ENCODE assay signal across 8 cellular contexts in genomic region chr22:19121631-19122142, GRCh38. TPM values are rescaled to one million over a fixed set of nuclear protein-coding genes. Genes with fewer than 3 reads are reported as not detected.
A peak's percentile ranks its signal among the peaks of the same experiment; 100 is the strongest.
DNase-seq lines count a peak whose midpoint lies in the region; ATAC-seq and TF ChIP-seq lines count a peak whose summit lies in the region.

No MANE protein-coding gene starts in this region.

- ATAC-seq in HG02798 (IDR thresholded peaks at IDR 0.05; ENCODE audit: poor library complexity, unreplicated experiment) (peak; percentile 27), gastroesophageal sphincter (peak; percentile 46)

- no peak for TF ChIP-seq EP300 in gastroesophageal sphincter (IDR thresholded peaks at IDR 0.05)

- H3K27ac ChIP-seq in gastroesophageal sphincter: peak overlapping the region; percentile 77 to 97 (median 92)

- peak overlapping the region; percentile 82 for H2AFZ ChIP-seq in neuron (ENCODE audit: low read depth, low read length)

- H3K4me3 ChIP-seq in gastroesophageal sphincter (peak overlapping the region; percentile 70 to 87), neuron (ENCODE audit: low read length) (peak overlapping the region; percentile 86)

- no peak for TF ChIP-seq POLR2A in gastroesophageal sphincter (IDR thresholded peaks at IDR 0.05)

- peaks cover 0 to 58% (median 28%) of the 10 kb centered on the region in 3 donors for H3K4me1 ChIP-seq in gastroesophageal sphincter
- peaks cover 22% of the 10 kb centered on the region for H3K4me1 ChIP-seq in neuron (ENCODE audit: insufficient read depth, low read length)

- H3K27me3 ChIP-seq in gastroesophageal sphincter: no peaks in the 10 kb centered on the region
- no peaks in the 10 kb centered on the region for H3K27me3 ChIP-seq in neuron (ENCODE audit: insufficient read depth, low read length)

- DNase-seq in DMS153 treated with DMSO at 0.1 percent for 48 hours (lab: John Stamatoyannopoulos, UW; ENCODE audit: unreplicated experiment) (peak; percentile 15), DMS153 (lab: John Stamatoyannopoulos, UW) (no peak), NCI-H146 treated with DMSO at 0.1 percent for 48 hours (lab: John Stamatoyannopoulos, UW; ENCODE audit: unreplicated experiment) (peak; percentile 27), activated gamma-delta T cell (lab: John Stamatoyannopoulos, UW) (peak; percentile 44), NCI-H2107 treated with DMSO at 0.1 percent for 48 hours (lab: John Stamatoyannopoulos, UW; ENCODE audit: unreplicated experiment) (no peak)

- H3K36me3 ChIP-seq in gastroesophageal sphincter: no peaks in the 10 kb centered on the region
- H3K36me3 ChIP-seq in neuron (ENCODE audit: insufficient read depth, low read length): peaks cover 5% of the 10 kb centered on the region

- peak in 1 of 4 experiments; percentile 9 for TF ChIP-seq CTCF in gastroesophageal sphincter (IDR thresholded peaks at IDR 0.05)

- H3K9me3 ChIP-seq in gastroesophageal sphincter (no peaks in the 10 kb centered on the region), neuron (ENCODE audit: low read length) (no peaks in the 10 kb centered on the region)

- no CpG with 5 or more reads among the region's 47 CpGs for WGBS in gastroesophageal sphincter (ENCODE audit: low coverage in 1 of 2), 2 donors

RNA-seq across cellular contexts. Expression of gene DGCR2, which starts 0.5 kb away (rescaled TPM):
- 10 to 100 TPM; 44.1 to 76.5 (median 56.3) TPM for total RNA-seq in gastroesophageal sphincter

RNA-seq across cellular contexts. Expression of gene TSSK2, which starts 9.4 kb away (rescaled TPM):
- total RNA-seq in gastroesophageal sphincter: under 1 TPM in 1 of 4 donors, not detected in 3; 0.13 TPM

RNA-seq across cellular contexts. Expression of gene ESS2, which starts 22.8 kb away (rescaled TPM):
- total RNA-seq in gastroesophageal sphincter: 10 to 100 TPM; 14.5 to 18.4 (median 16.5) TPM

RNA-seq across cellular contexts. Expression of gene GSC2, which starts 28.4 kb away (rescaled TPM):
- not detected for total RNA-seq in gastroesophageal sphincter

RNA-seq across cellular contexts. Expression of gene SLC25A1, which starts 56.8 kb away (rescaled TPM):
- 10 to 100 TPM; 42.1 to 69.9 (median 51.1) TPM for total RNA-seq in gastroesophageal sphincter

Comparison
In these comparisons a context has a peak if more than half of its experiments do, and no peak if none do; other contexts are left out.
1. DNase-seq: peak in DMS153 treated with DMSO at 0.1 percent for 48 hours (single experiment), NCI-H146 treated with DMSO at 0.1 percent for 48 hours (single experiment) and activated gamma-delta T cell (single experiment); none in DMS153 (single experiment) and NCI-H2107 treated with DMSO at 0.1 percent for 48 hours (single experiment).